19 cellular contexts compared by ENCODE assay signal in the genomic region with DNA sequence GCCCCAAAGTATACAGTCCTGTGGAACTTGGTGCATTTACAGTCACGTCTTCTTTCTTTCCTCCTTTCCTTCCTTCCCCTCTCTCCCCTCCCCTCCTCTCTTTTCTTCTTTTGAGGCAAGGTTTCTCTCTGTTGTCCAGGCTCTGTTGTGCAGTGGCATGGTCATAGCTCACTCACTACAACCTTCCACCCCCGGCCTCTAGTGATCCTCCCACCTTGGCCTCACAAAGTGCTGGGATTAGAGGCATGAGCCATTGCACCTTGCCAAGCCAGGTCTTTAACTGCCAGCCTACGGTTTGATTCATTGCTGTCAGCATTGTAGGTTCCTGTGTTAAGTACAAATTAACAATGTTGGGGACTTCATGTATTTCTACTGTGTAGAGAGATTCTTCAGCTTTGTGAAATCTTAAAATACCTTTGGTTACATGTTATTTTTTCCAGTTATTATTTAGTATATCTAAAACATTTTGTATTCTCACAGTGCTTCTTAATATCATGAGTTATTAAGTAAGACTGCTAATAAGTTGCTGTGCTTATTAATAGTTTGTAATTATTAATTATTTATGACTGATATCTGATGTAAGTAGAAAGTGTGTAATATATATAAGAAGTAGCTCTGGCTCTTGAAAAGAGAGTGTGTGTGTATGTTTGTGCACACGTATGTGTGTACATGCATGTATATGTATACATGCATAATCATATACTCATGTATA.
DNase-seq lines count a peak whose midpoint lies in the region; ATAC-seq, FAIRE-seq and TF ChIP-seq lines count a peak whose summit lies in the region.
"Had no signal": no experiment of that assay in that cellular context is flagged by ENCODE, and none has a peak within 500 bp of the region (broad histone marks: within the 10 kb centered on the region; RNA-seq: fewer than 3 reads in every experiment).

No MANE protein-coding gene starts in this region.

- WGBS in heart right ventricle, 2 donors: 94 to 95% methylated on average over 4 of the region's 4 CpGs

- DNase-seq in RWPE2 (ENCODE audit: low spot score) (no peak), heart right ventricle (no peak), DMS53 treated with DMSO at 0.1 percent for 48 hours (lab: John Stamatoyannopoulos, UW; ENCODE audit: unreplicated experiment) (no peak), GDM1 (lab: John Stamatoyannopoulos, UW) (no peak), SJCRH30 (no peak)
- DNase-seq: BE2C; CD4-positive, alpha-beta memory T cell; DND-41; EL; GM23248; KBM-7 had no signal

- TF ChIP-seq CTCF in HEK293 (tag by site-specific recombination; IDR thresholded peaks at IDR 0.05) (no peak), RWPE2 (IDR thresholded peaks at IDR 0.05; ENCODE audit: poor library complexity, severe bottlenecking) (no peak), heart right ventricle (IDR thresholded peaks at IDR 0.05) (no peak)

- intact Hi-C loops in heart right ventricle (cut with DNase I): no loop called here

- H3K27ac ChIP-seq in HEK293 (ENCODE audit: extremely low read depth, low read depth, low read length): no peak overlapping the region
- H3K27ac ChIP-seq in RWPE2 (ENCODE audit: poor library complexity, severe bottlenecking): peak overlapping the region; percentile 67
- H3K27ac ChIP-seq in heart right ventricle: no peak overlapping the region
- H3K27ac ChIP-seq in SJCRH30: no peak overlapping the region
- H3K27ac ChIP-seq: 22Rv1, GM23248, HL-60 had no signal

- H3K4me3 ChIP-seq in HEK293 (ENCODE audit: low read depth, low read length): no peak overlapping the region
- H3K4me3 ChIP-seq in RWPE2 (ENCODE audit: severe bottlenecking): no peak overlapping the region
- no peak overlapping the region for H3K4me3 ChIP-seq in heart right ventricle
- H3K4me3 ChIP-seq in SJCRH30: no peak overlapping the region
- H3K4me3 ChIP-seq: GM23248, HAP-1 had no signal

- ATAC-seq in RWPE2 (ENCODE audit: low read depth) (no peak), heart right ventricle (no peak)

- FAIRE-seq in A204.1 (lab: Jason Lieb, UNC): peak; percentile 23
- FAIRE-seq in colon (lab: Jason Lieb, UNC): peak; percentile 10
- FAIRE-seq: GM12892, GM18507 had no signal

- H3K27me3 ChIP-seq in RWPE2 (ENCODE audit: insufficient read depth, poor library complexity, severe bottlenecking) (no peaks in the 10 kb centered on the region), heart right ventricle (no peaks in the 10 kb centered on the region), SJCRH30 (no peaks in the 10 kb centered on the region)
- H3K27me3 ChIP-seq: BE2C had no signal

- no peaks in the 10 kb centered on the region for H3K9me3 ChIP-seq in HEK293 (ENCODE audit: control insufficient read depth, insufficient read depth, low read depth, low read length)
- H3K9me3 ChIP-seq in RWPE2 (ENCODE audit: severe bottlenecking): no peaks in the 10 kb centered on the region
- H3K9me3 ChIP-seq in heart right ventricle: no peaks in the 10 kb centered on the region
- no peaks in the 10 kb centered on the region for H3K9me3 ChIP-seq in SJCRH30 (replicated peaks)
- H3K9me3 ChIP-seq: BE2C, HAP-1 had no signal

- CTCF ChIA-PET in HEK293 (lab: Yijun Ruan, JAX): interaction anchor here (0.8 kb wide), 1 partner anchor 847 kb away, joined by 3 read pairs; no protein-coding TSS in a partner anchor

- POLR2A ChIA-PET in HEK293 (lab: Yijun Ruan, JAX): no interaction called here

- H3K4me1 ChIP-seq in HEK293 (ENCODE audit: control insufficient read depth, insufficient read depth, low read length): peaks cover 9% of the 10 kb centered on the region
- H3K4me1 ChIP-seq in RWPE2 (ENCODE audit: insufficient read depth, poor library complexity, severe bottlenecking): peaks cover 27% of the 10 kb centered on the region
- H3K4me1 ChIP-seq in heart right ventricle: peaks cover 0 to 10% (median 0%) of the 10 kb centered on the region in 9 donors
- peaks cover 6% of the 10 kb centered on the region; the same call in 1 of the 2 replicates for H3K4me1 ChIP-seq in SJCRH30

- no peaks in the 10 kb centered on the region for H3K36me3 ChIP-seq in HEK293 (ENCODE audit: control insufficient read depth in 2 of 2, insufficient read depth in 1 of 2, low read length in 2 of 2)
- H3K36me3 ChIP-seq in RWPE2 (ENCODE audit: low read depth): no peaks in the 10 kb centered on the region
- no peaks in the 10 kb centered on the region for H3K36me3 ChIP-seq in heart right ventricle
- H3K36me3 ChIP-seq in SJCRH30: no peaks in the 10 kb centered on the region
- H3K36me3 ChIP-seq: BE2C, HAP-1 had no signal

TF ChIP-seq in HEK293, 187 proteins besides CTCF, POLR2A, EP300 and RAD21:
- TF ChIP-seq, protein P1, sequence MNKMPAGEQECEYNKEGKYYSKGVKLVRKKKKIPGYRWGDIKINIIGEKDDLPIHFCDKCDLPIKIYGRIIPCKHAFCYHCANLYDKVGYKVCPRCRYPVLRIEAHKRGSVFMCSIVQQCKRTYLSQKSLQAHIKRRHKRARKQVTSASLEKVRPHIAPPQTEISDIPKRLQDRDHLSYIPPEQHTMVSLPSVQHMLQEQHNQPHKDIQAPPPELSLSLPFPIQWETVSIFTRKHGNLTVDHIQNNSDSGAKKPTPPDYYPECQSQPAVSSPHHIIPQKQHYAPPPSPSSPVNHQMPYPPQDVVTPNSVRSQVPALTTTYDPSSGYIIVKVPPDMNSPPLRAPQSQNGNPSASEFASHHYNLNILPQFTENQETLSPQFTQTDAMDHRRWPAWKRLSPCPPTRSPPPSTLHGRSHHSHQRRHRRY (tag by site-specific recombination; IDR thresholded peaks at IDR 0.05): no peak
- TF ChIP-seq ZBTB48 (tag by site-specific recombination; IDR thresholded peaks at IDR 0.05): no peak
- TF ChIP-seq EGR2 (tag by site-specific recombination; IDR thresholded peaks at IDR 0.05; ENCODE audit: low read depth): peak; percentile 87
- no peak for TF ChIP-seq ZNF184 (tag by site-specific recombination; IDR thresholded peaks at IDR 0.05)
- peak; percentile 87 for TF ChIP-seq ZFHX2 (tag by site-specific recombination; conservative IDR thresholded peaks at IDR 0.05)
- no peak for TF ChIP-seq ZNF16 (tag by site-specific recombination; IDR thresholded peaks at IDR 0.05; ENCODE audit: low read depth)
- TF ChIP-seq REPIN1 (tag by site-specific recombination; IDR thresholded peaks at IDR 0.05; ENCODE audit: low read depth): no peak
- no peak for TF ChIP-seq ZBTB8A (tag by site-specific recombination; IDR thresholded peaks at IDR 0.05)
- no peak for TF ChIP-seq ZNF514 (tag by site-specific recombination; IDR thresholded peaks at IDR 0.05)
